In the genomic region with DNA sequence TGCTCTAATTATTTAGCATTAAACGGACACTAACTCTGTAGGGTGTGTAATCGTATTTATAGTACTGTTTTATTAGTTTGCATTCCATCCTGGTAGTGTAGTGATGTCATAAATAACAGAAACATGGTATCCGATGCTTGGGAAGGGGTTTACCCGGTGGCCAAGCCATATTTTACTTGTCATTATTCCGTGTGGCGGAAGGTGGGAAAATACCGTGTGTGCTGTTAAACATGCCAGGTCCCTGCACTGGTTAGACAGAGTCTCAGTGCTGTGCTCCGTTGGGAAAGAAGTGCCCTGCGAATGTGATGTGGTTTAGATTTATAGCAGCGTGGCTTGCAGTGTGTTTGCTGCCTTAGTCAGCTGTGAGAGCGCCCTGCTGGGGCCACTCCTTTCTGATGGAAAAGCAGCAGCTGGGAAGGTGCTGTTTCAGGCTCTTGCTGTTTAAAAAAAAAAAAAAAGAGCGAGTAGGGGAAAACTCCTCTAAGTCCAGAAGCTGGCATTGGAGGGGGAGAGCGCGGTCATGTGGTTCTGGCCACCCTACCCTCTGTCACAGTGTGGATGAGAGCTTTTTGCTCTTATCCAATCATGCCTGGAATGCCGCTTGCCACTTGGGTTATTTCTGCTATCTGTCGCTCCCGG, we compare ENCODE assay signal across 12 cellular contexts.
DNase-seq lines count a peak whose midpoint lies in the region; ATAC-seq and TF ChIP-seq lines count a peak whose summit lies in the region.
"Had no signal": no experiment of that assay in that cellular context is flagged by ENCODE, and none has a peak within 500 bp of the region (broad histone marks: within the 10 kb centered on the region; RNA-seq: fewer than 3 reads in every experiment).

No MANE protein-coding gene starts in this region.

- H3K27ac ChIP-seq in C4-2B (peak overlapping the region; percentile 77), heart left ventricle (peak overlapping the region; percentile 62 to 87 (median 80)), uterus (peak overlapping the region in 1 of 2 donors; percentile 7)

- peak; percentile 88 for DNase-seq in NCI-H510A treated with DMSO at 0.1 percent for 48 hours (lab: John Stamatoyannopoulos, UW)
- peak; percentile 57 to 75 (median 65) for DNase-seq in heart left ventricle
- no peak for DNase-seq in NCI-H2227 treated with DMSO at 0.1 percent for 48 hours (lab: John Stamatoyannopoulos, UW)
- DNase-seq in activated CD4-positive, CD25-positive, alpha-beta regulatory T cell (lab: John Stamatoyannopoulos, UW), result no peak
- DNase-seq in stimulated activated naive CD4-positive, alpha-beta T cell (lab: John Stamatoyannopoulos, UW), result no peak
- no peak for DNase-seq in uterus
- DNase-seq: central memory CD4-positive, alpha-beta T cell; KG1; midbrain; NCI-H446 had no signal

- H3K36me3 ChIP-seq in heart left ventricle, result no peaks in the 10 kb centered on the region
- no peaks in the 10 kb centered on the region for H3K36me3 ChIP-seq in uterus

- peaks cover 24% of the 10 kb centered on the region for H3K36me3 Mint-ChIP-seq in nephron (ENCODE audit: low read depth)

- H3K4me1 Mint-ChIP-seq in nephron, result peaks cover 55% of the 10 kb centered on the region

- intact Hi-C loops in heart left ventricle (cut with DNase I) (loop anchor here in 8 of 10 donors (5.0 to 10.0 kb wide), 4 partner anchors 50 to 67 kb away; no protein-coding TSS in a partner anchor), uterus (cut with DNase I; ENCODE audit: low total_unique reads) (no loop called here)

- H3K9me3 ChIP-seq in heart left ventricle (no peaks in the 10 kb centered on the region), uterus (no peaks in the 10 kb centered on the region)

- H3K27ac Mint-ChIP-seq in nephron, result peak overlapping the region; percentile 54 to 89 (median 72)

- no peaks in the 10 kb centered on the region for H3K9me3 Mint-ChIP-seq in nephron

- no peaks in the 10 kb centered on the region for H3K27me3 Mint-ChIP-seq in nephron (ENCODE audit: low read depth)

- H3K27me3 ChIP-seq in heart left ventricle, result no peaks in the 10 kb centered on the region
- no peaks in the 10 kb centered on the region for H3K27me3 ChIP-seq in uterus

- TF ChIP-seq CTCF in C4-2B (conservative IDR thresholded peaks at IDR 0.05) (no peak), heart left ventricle (IDR thresholded peaks at IDR 0.05) (no peak), nephron (IDR thresholded peaks at IDR 0.05; ENCODE audit: unreplicated experiment in 3 of 3) (no peak), uterus (IDR thresholded peaks at IDR 0.05) (no peak)

- H3K4me3 ChIP-seq in heart left ventricle (peak overlapping the region; percentile 27 to 61 (median 53)), uterus (no peak overlapping the region)

- ATAC-seq in heart left ventricle, result peak; percentile 86 to 91 (median 88)

- peaks cover 0 to 6% (median 0%) of the 10 kb centered on the region in 12 donors for H3K4me1 ChIP-seq in heart left ventricle
- H3K4me1 ChIP-seq in uterus, result no peaks in the 10 kb centered on the region

- WGBS in heart left ventricle, 4 donors, result 49 to 61% (median 58%) methylated on average over 17 of the region's 17 CpGs

- peak overlapping the region; percentile 64 to 95 (median 88) for H3K4me3 Mint-ChIP-seq in nephron

- TF ChIP-seq POLR2A in heart left ventricle (IDR thresholded peaks at IDR 0.05) (no peak), uterus (IDR thresholded peaks at IDR 0.05) (no peak)

Comparison
In these comparisons a context has a peak if more than half of its experiments do, and no peak if none do; other contexts are left out.
1. DNase-seq: peak in NCI-H510A treated with DMSO at 0.1 percent for 48 hours (single experiment) and heart left ventricle (5 of 5); none in NCI-H2227 treated with DMSO at 0.1 percent for 48 hours (single experiment), activated CD4-positive, CD25-positive, alpha-beta regulatory T cell (0 of 4), stimulated activated naive CD4-positive, alpha-beta T cell (0 of 6) and uterus (0 of 2).
2. H3K4me3 ChIP-seq: peak in heart left ventricle (12 of 12); none in uterus (0 of 2).